In the genomic region with DNA sequence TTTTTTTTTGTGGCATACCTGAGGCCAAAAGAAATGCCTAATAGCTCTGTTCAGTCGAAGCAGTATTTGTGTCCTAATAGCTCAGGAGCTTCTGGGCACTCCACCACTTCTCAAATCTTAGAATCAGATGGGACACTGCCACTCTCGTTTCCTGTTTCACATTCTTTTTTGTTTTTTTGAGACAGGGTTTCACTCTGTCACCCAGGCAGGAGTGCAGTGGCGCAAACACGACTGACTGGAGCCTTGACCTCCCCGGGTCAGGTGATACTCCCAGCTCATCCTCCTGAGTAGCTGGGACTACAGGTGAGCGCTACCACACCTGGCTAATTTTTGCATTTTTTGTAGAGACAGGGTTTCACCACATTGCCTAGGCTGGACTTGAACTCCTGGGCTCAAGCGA, we compare ENCODE assay signal across 12 cellular contexts. TPM values are rescaled to one million over a fixed set of nuclear protein-coding genes. Genes with fewer than 3 reads are reported as not detected.
DNase-seq lines count a peak whose midpoint lies in the region; ATAC-seq and TF ChIP-seq lines count a peak whose summit lies in the region.
"Had no signal": no experiment of that assay in that cellular context is flagged by ENCODE, and none has a peak within 500 bp of the region (broad histone marks: within the 10 kb centered on the region; RNA-seq: fewer than 3 reads in every experiment).

No MANE protein-coding gene starts in this region.

- H3K79me2 ChIP-seq in hepatocyte: peaks cover 82% of the 10 kb centered on the region

- H3K9me2 ChIP-seq in hepatocyte (replicated peaks; ENCODE audit: insufficient read depth): no peaks in the 10 kb centered on the region

- no peak overlapping the region for H3K27ac ChIP-seq in hepatocyte

- peak; percentile 32 for DNase-seq in germinal center (ENCODE audit: low spot score)
- no peak for DNase-seq in SW 1271 (lab: John Stamatoyannopoulos, UW)
- DNase-seq in hepatocyte (ENCODE audit: low spot score): no peak
- no peak for DNase-seq in NCI-H526 treated with DMSO at 0.1 percent for 48 hours (lab: John Stamatoyannopoulos, UW)
- DNase-seq in cortex of kidney (lab: John Stamatoyannopoulos, UW): no peak
- DNase-seq: activated CD4-positive, CD25-positive, alpha-beta regulatory T cell; activated effector memory CD4-positive, alpha-beta T cell treated with Interleukin-2 at 50 U/mL for 16 hours; BE2C; NCI-H2107 had no signal

- no peaks in the 10 kb centered on the region for H3K27me3 ChIP-seq in hepatocyte
- H3K27me3 ChIP-seq: BE2C had no signal

- H3K4me1 ChIP-seq in hepatocyte (ENCODE audit: insufficient read depth): no peaks in the 10 kb centered on the region
- H3K4me1 ChIP-seq: BE2C had no signal

- H3K4me3 ChIP-seq in hepatocyte: no peak overlapping the region

- H2AFZ ChIP-seq in hepatocyte: no peak overlapping the region

- 91% methylated on average over 7 of the region's 7 CpGs for WGBS in hepatocyte (ENCODE audit: low lambda C conversion rate, missing lambda C conversion rate)

- H4K20me1 ChIP-seq in hepatocyte (ENCODE audit: insufficient read depth, poor library complexity, severe bottlenecking): peaks cover 67% of the 10 kb centered on the region

- ATAC-seq in GM18498 (IDR thresholded peaks at IDR 0.05; ENCODE audit: unreplicated experiment) (peak; percentile 62), GM21423 (IDR thresholded peaks at IDR 0.05; ENCODE audit: unreplicated experiment) (peak; percentile 45), HG03520 (IDR thresholded peaks at IDR 0.05; ENCODE audit: unreplicated experiment) (peak; percentile 60)

- H3K36me3 ChIP-seq in hepatocyte (replicated peaks; ENCODE audit: insufficient read depth, low read depth): no peaks in the 10 kb centered on the region
- H3K36me3 ChIP-seq: BE2C had no signal

- no peak for TF ChIP-seq CTCF in hepatocyte (IDR thresholded peaks at IDR 0.05; ENCODE audit: poor library complexity)

- H3K9me3 ChIP-seq in hepatocyte (ENCODE audit: low read depth): no peaks in the 10 kb centered on the region
- H3K9me3 ChIP-seq: BE2C had no signal

- no peak overlapping the region for H3K4me2 ChIP-seq in hepatocyte

RNA-seq across cellular contexts. Expression of a gene that starts 52.7 kb away (rescaled TPM):
- total RNA-seq in hepatocyte: 20.0 and 28.9 TPM in 2 replicates
- polyA plus RNA-seq in hepatocyte: 67.3 and 67.5 TPM in 2 replicates
